Comparison of ENCODE assay signal across 9 cellular contexts in the genomic region with DNA sequence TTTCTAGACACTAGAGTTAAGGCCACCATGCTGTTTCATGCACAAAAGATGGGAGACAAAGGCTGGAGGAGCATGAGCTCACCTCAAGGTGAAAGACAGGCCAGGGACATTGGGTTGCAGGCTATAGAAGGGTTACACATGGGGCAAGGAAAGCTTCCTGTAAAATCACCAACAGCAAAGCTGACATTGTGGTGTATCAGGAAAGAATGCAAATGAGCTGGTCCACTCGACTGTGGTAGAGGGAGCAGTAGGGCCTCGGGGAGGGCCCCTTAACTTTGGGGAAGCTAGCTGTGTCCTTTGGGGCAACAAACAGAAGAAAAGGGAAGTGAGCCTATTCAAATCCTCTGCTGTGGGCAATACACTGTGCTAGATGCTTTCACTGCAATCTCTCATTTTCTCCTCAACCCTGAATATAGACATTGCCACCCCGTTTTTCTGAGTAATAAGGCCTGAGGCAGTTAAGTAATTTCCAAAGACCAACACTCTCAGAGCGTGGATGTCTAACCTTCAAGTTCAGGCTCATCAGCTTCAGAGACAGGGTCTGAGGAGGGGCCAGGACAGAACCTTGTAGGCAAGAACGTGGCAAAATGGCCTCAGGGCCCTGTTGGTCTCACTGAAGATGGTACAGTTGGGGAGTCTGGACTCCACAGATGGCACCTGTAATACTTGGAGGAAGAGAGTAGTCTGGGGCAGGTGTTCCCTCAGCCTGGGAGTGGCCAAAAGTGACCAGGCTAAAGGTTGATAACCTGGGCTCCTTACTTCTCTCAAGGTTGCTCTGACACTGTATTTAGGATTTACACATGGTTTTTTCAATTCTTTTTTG. TPM values are rescaled to one million over a fixed set of nuclear protein-coding genes. Genes with fewer than 3 reads are reported as not detected.
DNase-seq lines count a peak whose midpoint lies in the region; ATAC-seq, FAIRE-seq and TF ChIP-seq lines count a peak whose summit lies in the region.
"Had no signal": no experiment of that assay in that cellular context is flagged by ENCODE, and none has a peak within 500 bp of the region (broad histone marks: within the 10 kb centered on the region; RNA-seq: fewer than 3 reads in every experiment).

No MANE protein-coding gene starts in this region.

- POLR2A ChIA-PET in CD8-positive, alpha-beta T cell (lab: Charles Lee): no interaction called here

- no peaks in the 10 kb centered on the region for H3K9me3 ChIP-seq in skeletal muscle tissue (ENCODE audit: control insufficient read depth in 3 of 3, low read length in 3 of 3)
- H3K9me3 ChIP-seq in CD8-positive, alpha-beta T cell (ENCODE audit: low read length): no peaks in the 10 kb centered on the region
- H3K9me3 ChIP-seq: tibial artery had no signal

- peaks cover 92% of the 10 kb centered on the region for H3K4me1 Mint-ChIP-seq in CD14-positive monocyte
- peaks cover 40% of the 10 kb centered on the region for H3K4me1 Mint-ChIP-seq in T-helper 1 cell treated with Interleukin-12 subunit alpha and Interleukin-12 subunit beta and Interleukin-4 antibody, amounts not matched to agents 30 μg/mL and 1 μg/mL, for 36 hours (ENCODE audit: low read depth)
- H3K4me1 Mint-ChIP-seq in CD8-positive, alpha-beta T cell (ENCODE audit: low read depth): peaks cover 19% of the 10 kb centered on the region

- peaks cover 7 to 9% of the 10 kb centered on the region in 2 donors for H3K36me3 Mint-ChIP-seq in CD14-positive monocyte
- H3K36me3 Mint-ChIP-seq in T-helper 1 cell treated with Interleukin-12 subunit alpha and Interleukin-12 subunit beta and Interleukin-4 antibody, amounts not matched to agents 30 μg/mL and 1 μg/mL, for 36 hours (ENCODE audit: low read depth): peaks cover 8% of the 10 kb centered on the region
- H3K36me3 Mint-ChIP-seq in CD8-positive, alpha-beta T cell: no peaks in the 10 kb centered on the region

- peak overlapping the region in 1 of 2 donors; percentile 52 for H3K4me3 Mint-ChIP-seq in CD14-positive monocyte
- H3K4me3 Mint-ChIP-seq in T-helper 1 cell treated with Interleukin-12 subunit alpha and Interleukin-12 subunit beta and Interleukin-4 antibody, amounts not matched to agents 30 μg/mL and 1 μg/mL, for 36 hours: no peak overlapping the region
- H3K4me3 Mint-ChIP-seq in CD8-positive, alpha-beta T cell: no peak overlapping the region

- CTCF ChIA-PET in CD8-positive, alpha-beta T cell (lab: Charles Lee): no interaction called here

- peak; percentile 88 for DNase-seq in CD14-positive monocyte (ENCODE audit: low spot score)
- DNase-seq in RCC 7860 (ENCODE audit: low spot score): no peak
- no peak for DNase-seq in CD8-positive, alpha-beta T cell
- DNase-seq in central memory CD4-positive, alpha-beta T cell: no peak

- H3K9me3 Mint-ChIP-seq in CD14-positive monocyte: peaks cover 0 to 2% (median 1%) of the 10 kb centered on the region in 7 donors
- H3K9me3 Mint-ChIP-seq in T-helper 1 cell treated with Interleukin-12 subunit alpha and Interleukin-12 subunit beta and Interleukin-4 antibody, amounts not matched to agents 30 μg/mL and 1 μg/mL, for 36 hours: no peaks in the 10 kb centered on the region
- no peaks in the 10 kb centered on the region for H3K9me3 Mint-ChIP-seq in CD8-positive, alpha-beta T cell

- H3K27me3 Mint-ChIP-seq in CD14-positive monocyte (ENCODE audit: low read depth in 3 of 3): peaks cover 0 to 6% (median 0%) of the 10 kb centered on the region in 3 donors
- peaks cover 24% of the 10 kb centered on the region for H3K27me3 Mint-ChIP-seq in T-helper 1 cell treated with Interleukin-12 subunit alpha and Interleukin-12 subunit beta and Interleukin-4 antibody, amounts not matched to agents 30 μg/mL and 1 μg/mL, for 36 hours (ENCODE audit: low read depth)
- peaks cover 2% of the 10 kb centered on the region for H3K27me3 Mint-ChIP-seq in CD8-positive, alpha-beta T cell (ENCODE audit: low read depth)

- ATAC-seq in GM19035 (IDR thresholded peaks at IDR 0.05; ENCODE audit: unreplicated experiment) (peak; percentile 98), HG03103 (IDR thresholded peaks at IDR 0.05; ENCODE audit: low read depth, unreplicated experiment) (peak; percentile 97)
- ATAC-seq in CD8-positive, alpha-beta T cell: no peak

- H3K27ac Mint-ChIP-seq in CD14-positive monocyte: peak overlapping the region; percentile 93 to 98 (median 94)
- peak overlapping the region; percentile 46 for H3K27ac Mint-ChIP-seq in T-helper 1 cell treated with Interleukin-12 subunit alpha and Interleukin-12 subunit beta and Interleukin-4 antibody, amounts not matched to agents 30 μg/mL and 1 μg/mL, for 36 hours
- H3K27ac Mint-ChIP-seq in CD8-positive, alpha-beta T cell: no peak overlapping the region

- TF ChIP-seq CTCF in CD14-positive monocyte (IDR thresholded peaks at IDR 0.05): no peak
- no peak for TF ChIP-seq CTCF in CD8-positive, alpha-beta T cell (IDR thresholded peaks at IDR 0.05)

- H3K9ac ChIP-seq in skeletal muscle tissue (ENCODE audit: low read depth in 1 of 3, low read length in 3 of 3): no peak overlapping the region

- intact Hi-C loops in CD14-positive monocyte (cut with micrococcal nuclease): loop anchor here in 1 of 2 donors (2.0 kb wide), 1 partner anchor 39 kb away; no protein-coding TSS in a partner anchor
- intact Hi-C loops in CD8-positive, alpha-beta T cell (cut with DNase I, micrococcal nuclease): no loop called here

- H3K36me3 ChIP-seq in skeletal muscle tissue (ENCODE audit: control insufficient read depth in 3 of 3, insufficient read depth in 3 of 3, low read length in 3 of 3): no peaks in the 10 kb centered on the region
- no peaks in the 10 kb centered on the region for H3K36me3 ChIP-seq in CD8-positive, alpha-beta T cell (ENCODE audit: insufficient read depth, low read length)
- H3K36me3 ChIP-seq: tibial artery had no signal

- no peak overlapping the region for H3K4me3 ChIP-seq in skeletal muscle tissue (ENCODE audit: low read length in 3 of 3)
- H3K4me3 ChIP-seq in CD8-positive, alpha-beta T cell (ENCODE audit: low read depth, low read length): no peak overlapping the region
- H3K4me3 ChIP-seq: tibial artery had no signal

- no peaks in the 10 kb centered on the region for H3K27me3 ChIP-seq in skeletal muscle tissue (ENCODE audit: control insufficient read depth in 3 of 3, insufficient read depth in 3 of 3, low read length in 3 of 3)
- H3K27me3 ChIP-seq in CD8-positive, alpha-beta T cell (ENCODE audit: insufficient read depth, low read length): no peaks in the 10 kb centered on the region
- H3K27me3 ChIP-seq: tibial artery had no signal

- FAIRE-seq in RCC 7860 (lab: Jason Lieb, UNC): no peak

- peak overlapping the region; percentile 11 for H3K27ac ChIP-seq in skeletal muscle tissue (ENCODE audit: low read depth, low read length)
- no peak overlapping the region for H3K27ac ChIP-seq in CD8-positive, alpha-beta T cell (ENCODE audit: low read depth, low read length)

- H3K4me1 ChIP-seq in skeletal muscle tissue (ENCODE audit: control insufficient read depth in 3 of 3, insufficient read depth in 3 of 3, low read length in 3 of 3): peaks cover 21 to 52% (median 22%) of the 10 kb centered on the region in 3 donors
- H3K4me1 ChIP-seq in CD8-positive, alpha-beta T cell (ENCODE audit: insufficient read depth, low read length): peaks cover 10% of the 10 kb centered on the region

RNA-seq across cellular contexts. Expression of a gene that starts 24.1 kb away (rescaled TPM):
- 100 to 1,000 TPM; 184 to 405 TPM for polyA plus RNA-seq in CD14-positive monocyte
- 3.1 TPM for total RNA-seq in skeletal muscle tissue
- total RNA-seq in CD8-positive, alpha-beta T cell: under 1 TPM; 0.42 to 0.49 TPM
